27 cellular contexts compared by ENCODE assay signal in genomic region chr10:69558559-69558958, GRCh38. TPM values are rescaled to one million over a fixed set of nuclear protein-coding genes. Genes with fewer than 3 reads are reported as not detected.
A peak's percentile ranks its signal among the peaks of the same experiment; 100 is the strongest.
DNase-seq lines count a peak whose midpoint lies in the region; ATAC-seq, FAIRE-seq and TF ChIP-seq lines count a peak whose summit lies in the region.
"Had no signal": no experiment of that assay in that cellular context is flagged by ENCODE, and none has a peak within 500 bp of the region (broad histone marks: within the 10 kb centered on the region; RNA-seq: fewer than 3 reads in every experiment).

No MANE protein-coding gene starts in this region.

- no peak overlapping the region for H2AFZ ChIP-seq in DND-41 (ENCODE audit: low read depth, low read length)

- no peak for DNase-seq in activated T-cell treated with anti-CD3 and anti-CD28 coated beads, Interleukin-2, amount 50 U/mL, for 4 hours
- DNase-seq in activated T-cell treated with anti-CD3 and anti-CD28 coated beads, Interleukin-2, amount 50 U/mL, for 24 hours, result no peak
- peak; percentile 67 for DNase-seq in DND-41
- peak; percentile 53 for DNase-seq in activated naive CD4-positive, alpha-beta T cell treated with anti-CD3 and anti-CD28 coated beads, Interleukin-2, amount 10 ng/mL, durations not matched to agents 7 days and 5 days
- DNase-seq in small intestine, result peak; percentile 10
- DNase-seq in T1000 (lab: John Stamatoyannopoulos, UW), result no peak
- DNase-seq in head of caudate nucleus, result no peak
- DNase-seq: ACHN, DMS53, dorsolateral prefrontal cortex, heart right ventricle, KBM-7, left ventricle myocardium inferior, NCI-H146, NCI-H526 had no signal

- no peaks in the 10 kb centered on the region for H3K9me3 ChIP-seq in DND-41 (ENCODE audit: insufficient read depth, low read length, severe bottlenecking)
- no peaks in the 10 kb centered on the region for H3K9me3 ChIP-seq in small intestine (ENCODE audit: control insufficient read depth, low read depth)
- H3K9me3 ChIP-seq: ascending aorta, heart right ventricle, left ventricle myocardium inferior, vagina had no signal

- H3K27me3 Mint-ChIP-seq in activated T-cell treated with anti-CD3 and anti-CD28 coated beads, Interleukin-2, amount 50 U/mL, for 4 hours (ENCODE audit: low read depth), result no peaks in the 10 kb centered on the region
- peaks cover 5% of the 10 kb centered on the region for H3K27me3 Mint-ChIP-seq in activated T-cell treated with anti-CD3 and anti-CD28 coated beads, Interleukin-2, amount 50 U/mL, for 24 hours
- H3K27me3 Mint-ChIP-seq in activated naive CD4-positive, alpha-beta T cell treated with anti-CD3 and anti-CD28 coated beads, Interleukin-2, amount 10 ng/mL, durations not matched to agents 7 days and 5 days, result peaks cover 53% of the 10 kb centered on the region

- no peaks in the 10 kb centered on the region for H3K79me2 ChIP-seq in DND-41 (ENCODE audit: insufficient read depth, low read length)

- H3K27me3 ChIP-seq in DND-41 (ENCODE audit: insufficient read depth, low read length, poor library complexity) (peaks cover 6% of the 10 kb centered on the region), small intestine (ENCODE audit: control insufficient read depth in 2 of 2, insufficient read depth in 2 of 2, low read length in 2 of 2) (no peaks in the 10 kb centered on the region)
- H3K27me3 ChIP-seq: ascending aorta, vagina had no signal

- intact Hi-C loops in head of caudate nucleus (cut with DNase I), result no loop called here

- peaks cover 9% of the 10 kb centered on the region for H3K4me1 ChIP-seq in DND-41 (ENCODE audit: insufficient read depth, low read length)
- H3K4me1 ChIP-seq in small intestine (ENCODE audit: control insufficient read depth in 2 of 2, insufficient read depth in 1 of 2, low read depth in 1 of 2, low read length in 1 of 2), result no peaks in the 10 kb centered on the region
- H3K4me1 ChIP-seq: ascending aorta, heart right ventricle, left ventricle myocardium inferior, vagina had no signal

- H3K4me1 Mint-ChIP-seq in activated T-cell treated with anti-CD3 and anti-CD28 coated beads, Interleukin-2, amount 50 U/mL, for 4 hours (ENCODE audit: low read depth), result peaks cover 13% of the 10 kb centered on the region
- peaks cover 11% of the 10 kb centered on the region for H3K4me1 Mint-ChIP-seq in activated T-cell treated with anti-CD3 and anti-CD28 coated beads, Interleukin-2, amount 50 U/mL, for 24 hours (ENCODE audit: low read depth)
- peaks cover 11% of the 10 kb centered on the region for H3K4me1 Mint-ChIP-seq in activated naive CD4-positive, alpha-beta T cell treated with anti-CD3 and anti-CD28 coated beads, Interleukin-2, amount 10 ng/mL, durations not matched to agents 7 days and 5 days
- H3K4me1 Mint-ChIP-seq: mesothelial cell of epicardium had no signal

- H3K36me3 ChIP-seq in DND-41 (ENCODE audit: insufficient read depth, low read length) (no peaks in the 10 kb centered on the region), small intestine (ENCODE audit: control insufficient read depth in 2 of 2, insufficient read depth in 2 of 2, low read length in 2 of 2) (no peaks in the 10 kb centered on the region)
- H3K36me3 ChIP-seq: ascending aorta, heart right ventricle, left ventricle myocardium inferior, vagina had no signal

- no peak for TF ChIP-seq CTCF in DND-41 (IDR thresholded peaks at IDR 0.05; ENCODE audit: borderline replicate concordance, extremely low read depth, low read length, poor library complexity, severe bottlenecking)

- no peaks in the 10 kb centered on the region for H3K36me3 Mint-ChIP-seq in activated T-cell treated with anti-CD3 and anti-CD28 coated beads, Interleukin-2, amount 50 U/mL, for 4 hours (ENCODE audit: insufficient read depth)
- no peaks in the 10 kb centered on the region for H3K36me3 Mint-ChIP-seq in activated T-cell treated with anti-CD3 and anti-CD28 coated beads, Interleukin-2, amount 50 U/mL, for 24 hours (ENCODE audit: low read depth)
- no peaks in the 10 kb centered on the region for H3K36me3 Mint-ChIP-seq in activated naive CD4-positive, alpha-beta T cell treated with anti-CD3 and anti-CD28 coated beads, Interleukin-2, amount 10 ng/mL, durations not matched to agents 7 days and 5 days
- H3K36me3 Mint-ChIP-seq: CD14-positive monocyte, mesothelial cell of epicardium had no signal

- peak; percentile 27 to 41 for ATAC-seq in activated T-cell treated with anti-CD3 and anti-CD28 coated beads, Interleukin-2, amount 50 U/mL, for 4 hours
- ATAC-seq in DND-41 (ENCODE audit: insufficient read depth, low read depth) (peak; percentile 98), HG03521 (IDR thresholded peaks at IDR 0.05; ENCODE audit: unreplicated experiment) (no peak)

- no peak overlapping the region for H3K4me3 ChIP-seq in DND-41 (ENCODE audit: low read depth in 1 of 2, low read length in 2 of 2)
- no peak overlapping the region for H3K4me3 ChIP-seq in small intestine (ENCODE audit: low read depth in 1 of 2, low read length in 2 of 2)
- H3K4me3 ChIP-seq: ascending aorta, dorsolateral prefrontal cortex, heart right ventricle, left ventricle myocardium inferior, vagina had no signal

- H4K20me1 ChIP-seq in DND-41 (ENCODE audit: insufficient read depth, low read length), result no peaks in the 10 kb centered on the region

- no peak for FAIRE-seq in small intestine (lab: Jason Lieb, UNC)

- no peaks in the 10 kb centered on the region for H3K9me3 Mint-ChIP-seq in activated T-cell treated with anti-CD3 and anti-CD28 coated beads, Interleukin-2, amount 50 U/mL, for 4 hours
- H3K9me3 Mint-ChIP-seq in activated T-cell treated with anti-CD3 and anti-CD28 coated beads, Interleukin-2, amount 50 U/mL, for 24 hours, result no peaks in the 10 kb centered on the region
- H3K9me3 Mint-ChIP-seq in activated naive CD4-positive, alpha-beta T cell treated with anti-CD3 and anti-CD28 coated beads, Interleukin-2, amount 10 ng/mL, durations not matched to agents 7 days and 5 days, result no peaks in the 10 kb centered on the region
- H3K9me3 Mint-ChIP-seq: activated T-helper 2 cell treated with anti-CD3 and anti-CD28 coated beads, Interferon-gamma antibody, Interleukin-2, Interleukin-4, amounts not matched to agents 10 μg/mL and 5 μg/mL and 100 μg/mL, durations not matched to agents 14 hours and 24 hours and 36 hours; mesothelial cell of epicardium had no signal

- CTCF ChIA-PET in activated naive CD4-positive, alpha-beta T cell treated with anti-CD3 and anti-CD28 coated beads, Interleukin-2, amount 10 ng/mL, durations not matched to agents 7 days and 5 days (lab: Charles Lee), result no interaction called here

- WGBS in small intestine, 3 donors, result 58 to 80% (median 68%) methylated on average over 2 of the region's 2 CpGs

- no peak overlapping the region for H3K27ac Mint-ChIP-seq in activated T-cell treated with anti-CD3 and anti-CD28 coated beads, Interleukin-2, amount 50 U/mL, for 24 hours
- H3K27ac Mint-ChIP-seq in activated naive CD4-positive, alpha-beta T cell treated with anti-CD3 and anti-CD28 coated beads, Interleukin-2, amount 10 ng/mL, durations not matched to agents 7 days and 5 days, result peak overlapping the region; percentile 56
- H3K27ac Mint-ChIP-seq: activated T-helper 2 cell treated with anti-CD3 and anti-CD28 coated beads, Interferon-gamma antibody, Interleukin-2, Interleukin-4, amounts not matched to agents 10 μg/mL and 5 μg/mL and 100 μg/mL, durations not matched to agents 14 hours and 24 hours and 36 hours; CD14-positive monocyte; mesothelial cell of epicardium had no signal

- H3K4me3 Mint-ChIP-seq in activated T-cell treated with anti-CD3 and anti-CD28 coated beads, Interleukin-2, amount 50 U/mL, for 4 hours, result no peak overlapping the region
- H3K4me3 Mint-ChIP-seq in activated T-cell treated with anti-CD3 and anti-CD28 coated beads, Interleukin-2, amount 50 U/mL, for 24 hours, result no peak overlapping the region
- no peak overlapping the region for H3K4me3 Mint-ChIP-seq in activated naive CD4-positive, alpha-beta T cell treated with anti-CD3 and anti-CD28 coated beads, Interleukin-2, amount 10 ng/mL, durations not matched to agents 7 days and 5 days
- H3K4me3 Mint-ChIP-seq: CD14-positive monocyte, mesothelial cell of epicardium had no signal

- H3K4me2 ChIP-seq in DND-41 (ENCODE audit: insufficient read depth, low read length), result no peak overlapping the region

- H3K9ac ChIP-seq in DND-41 (ENCODE audit: low read depth, low read length), result no peak overlapping the region

- H3K27ac ChIP-seq in DND-41 (ENCODE audit: low read length), result no peak overlapping the region
- H3K27ac ChIP-seq in small intestine (ENCODE audit: low read depth in 1 of 2, low read length in 1 of 2), result no peak overlapping the region
- H3K27ac ChIP-seq: ascending aorta, dorsolateral prefrontal cortex, epithelial cell of prostate, heart right ventricle, left ventricle myocardium inferior, vagina, VCaP had no signal

RNA-seq across cellular contexts. Expression of gene NEUROG3, which starts 14.7 kb away (rescaled TPM):
- not detected for total RNA-seq in activated T-cell treated with anti-CD3 and anti-CD28 coated beads, Interleukin-2, amount 50 U/mL, for 4 hours
- polyA plus RNA-seq in small intestine, result 1 to 10 TPM in 2 of 3 donors, under 1 TPM in 1; 0.81 to 5.3 (median 1.3) TPM
- total RNA-seq: activated CD8-positive, alpha-beta memory T cell treated with anti-CD3 and anti-CD28 coated beads for 36 hours; activated T-helper 2 cell treated with anti-CD3 and anti-CD28 coated beads, Interferon-gamma antibody, Interleukin-2, Interleukin-4, amounts not matched to agents 10 μg/mL and 5 μg/mL and 100 μg/mL, durations not matched to agents 14 hours and 24 hours and 36 hours; ascending aorta; left ventricle myocardium inferior; mesothelial cell of epicardium; RPMI7951; temporal lobe; vagina had no signal
- polyA plus RNA-seq: CD14-positive monocyte, heart right ventricle, neural cell had no signal

Comparison
In these comparisons a context has a peak if more than half of its experiments do, and no peak if none do; other contexts are left out.
1. DNase-seq: peak in DND-41 (single experiment), activated naive CD4-positive, alpha-beta T cell treated with anti-CD3 and anti-CD28 coated beads, Interleukin-2, amount 10 ng/mL, durations not matched to agents 7 days and 5 days (single experiment) and small intestine (single experiment); none in activated T-cell treated with anti-CD3 and anti-CD28 coated beads, Interleukin-2, amount 50 U/mL, for 4 hours (single experiment), activated T-cell treated with anti-CD3 and anti-CD28 coated beads, Interleukin-2, amount 50 U/mL, for 24 hours (single experiment), T1000 (single experiment) and head of caudate nucleus (0 of 42).